9 cellular contexts compared by ENCODE assay signal in genomic region chr16:81623365-81624102, GRCh38.
DNase-seq lines count a peak whose midpoint lies in the region; ATAC-seq, FAIRE-seq and TF ChIP-seq lines count a peak whose summit lies in the region.
"Had no signal": no experiment of that assay in that cellular context is flagged by ENCODE, and none has a peak within 500 bp of the region (broad histone marks: within the 10 kb centered on the region; RNA-seq: fewer than 3 reads in every experiment).

No MANE protein-coding gene starts in this region.

- peak; percentile 71 for TF ChIP-seq CTCF in IMR-90 (conservative IDR thresholded peaks at IDR 0.05; ENCODE audit: low read depth, low read length)
- peak; percentile 33 to 79 (median 73) for TF ChIP-seq CTCF in keratinocyte (optimal IDR thresholded peaks at IDR 0.05 in 1 of 3, IDR thresholded peaks at IDR 0.05 in 1 of 3, conservative IDR thresholded peaks at IDR 0.05 in 1 of 3; ENCODE audit: extremely low read depth in 1 of 3, insufficient read depth in 2 of 3, low read length in 3 of 3)

- no peak overlapping the region for H2BK5ac ChIP-seq in IMR-90 (ENCODE audit: low read depth, low read length, poor library complexity, severe bottlenecking)

- H3K9ac ChIP-seq in IMR-90 (ENCODE audit: low read depth, low read length), result no peak overlapping the region
- H3K9ac ChIP-seq in adipocyte (ENCODE audit: low read length), result no peak overlapping the region
- H3K9ac ChIP-seq in keratinocyte (ENCODE audit: control insufficient read depth, extremely low read depth, insufficient read depth, low read length), result no peak overlapping the region

- H2BK20ac ChIP-seq in IMR-90 (ENCODE audit: low read depth, low read length), result no peak overlapping the region

- H2AFZ ChIP-seq in IMR-90 (replicated peaks; ENCODE audit: low read length, poor library complexity) (no peak overlapping the region), keratinocyte (ENCODE audit: control insufficient read depth, low read length) (no peak overlapping the region)

- H2BK15ac ChIP-seq in IMR-90 (ENCODE audit: low read depth, low read length), result no peak overlapping the region

- no peak overlapping the region for H3K4ac ChIP-seq in IMR-90 (ENCODE audit: low read depth, low read length)

- POLR2A ChIA-PET in IMR-90 (lab: Charles Lee; ENCODE audit: unreplicated experiment), result no interaction called here

- peak; percentile 85 for TF ChIP-seq RAD21 in IMR-90 (IDR thresholded peaks at IDR 0.05; ENCODE audit: low read length)

- H3K4me3 ChIP-seq in IMR-90 (ENCODE audit: insufficient read depth, low read depth, low read length) (no peak overlapping the region), adipocyte (ENCODE audit: low read length) (no peak overlapping the region), keratinocyte (ENCODE audit: control insufficient read depth in 2 of 3, extremely low read depth in 1 of 3, insufficient read depth in 2 of 3, low read depth in 1 of 3, low read length in 3 of 3) (no peak overlapping the region)
- H3K4me3 ChIP-seq: SK-N-MC had no signal

- H3K4me1 ChIP-seq in IMR-90 (ENCODE audit: control insufficient read depth, insufficient read depth, low read length) (peaks cover 6% of the 10 kb centered on the region), adipocyte (ENCODE audit: control insufficient read depth, insufficient read depth, low read length) (peaks cover 16% of the 10 kb centered on the region), keratinocyte (ENCODE audit: control insufficient read depth, extremely low read depth, insufficient read depth, low read length) (peaks cover 52% of the 10 kb centered on the region)

- H3K23ac ChIP-seq in IMR-90 (ENCODE audit: low read depth, low read length), result no peak overlapping the region

- peak overlapping the region; percentile 2; the same call in 1 of the 2 replicates for H2AK5ac ChIP-seq in IMR-90 (ENCODE audit: low read depth, low read length)

- FAIRE-seq in keratinocyte (lab: Jason Lieb, UNC), result peak; percentile 20

- intact Hi-C loops in IMR-90 (cut with micrococcal nuclease), result loop anchor here (1.0 to 2.0 kb wide), 3 partner anchors 74 to 221 kb away; no protein-coding TSS in a partner anchor

- no peak overlapping the region for H4K5ac ChIP-seq in IMR-90 (ENCODE audit: low read depth, low read length)

- dilution Hi-C loops in IMR-90 (cut with HindIII; ENCODE audit: low sequenced_read_pairs, unreplicated experiment) (no loop called here), keratinocyte (cut with MboI; ENCODE audit: extremely low pct_ligation_motif_present, low sequenced_read_pairs) (no loop called here)

- DNase-seq in DMS153 treated with DMSO at 0.1 percent for 48 hours (lab: John Stamatoyannopoulos, UW; ENCODE audit: unreplicated experiment) (peak; percentile 44), IMR-90 (peak; percentile 43), adipocyte (ENCODE audit: low read depth) (peak; percentile 66), keratinocyte (ENCODE audit: low read depth, low spot score) (no peak), NCI-H187 treated with DMSO at 0.1 percent for 48 hours (lab: John Stamatoyannopoulos, UW) (no peak)
- peak in 2 of 3 experiments; percentile 31 to 38 for DNase-seq in stimulated activated CD4-positive, alpha-beta T cell treated with anti-CD3 and anti-CD28 coated beads, TNF-alpha, amount 100 ng/mL, for 4 hours (ENCODE audit: low read depth in 3 of 3)

- no peaks in the 10 kb centered on the region for H3K9me3 ChIP-seq in IMR-90 (ENCODE audit: control insufficient read depth, insufficient read depth, low read length)
- H3K9me3 ChIP-seq in adipocyte (ENCODE audit: control insufficient read depth, low read length), result no peaks in the 10 kb centered on the region
- no peaks in the 10 kb centered on the region for H3K9me3 ChIP-seq in keratinocyte (ENCODE audit: control insufficient read depth, low read depth, low read length)

- no peak overlapping the region for H2AK9ac ChIP-seq in IMR-90 (replicated peaks; ENCODE audit: low read depth, low read length, poor library complexity)

- H3K9me1 ChIP-seq in IMR-90 (ENCODE audit: insufficient read depth, low read length) (peaks cover 14% of the 10 kb centered on the region; the same call in 1 of the 2 replicates), keratinocyte (ENCODE audit: control insufficient read depth, extremely low read depth, insufficient read depth, low read length) (peaks cover 2% of the 10 kb centered on the region)

- H3K27ac ChIP-seq in IMR-90 (ENCODE audit: insufficient read depth, low read length) (no peak overlapping the region), keratinocyte (ENCODE audit: control insufficient read depth, insufficient read depth, low read length) (peak overlapping the region; percentile 52)
- H3K27ac ChIP-seq: SK-N-MC had no signal

- H4K91ac ChIP-seq in IMR-90 (ENCODE audit: insufficient read depth, low read depth, low read length), result no peak overlapping the region; the same call in 1 of the 2 replicates

- H3K14ac ChIP-seq in IMR-90 (replicated peaks; ENCODE audit: low read depth, low read length), result no peak overlapping the region

- H4K20me1 ChIP-seq in IMR-90 (ENCODE audit: insufficient read depth, low read length) (peaks cover 49% of the 10 kb centered on the region; the same call in 1 of the 2 replicates), keratinocyte (ENCODE audit: control insufficient read depth, extremely low read depth, insufficient read depth, low read length) (peaks cover 3% of the 10 kb centered on the region)

- peaks cover 8% of the 10 kb centered on the region for H3K36me3 ChIP-seq in IMR-90 (ENCODE audit: control insufficient read depth, insufficient read depth, low read length)
- H3K36me3 ChIP-seq in adipocyte (ENCODE audit: control insufficient read depth, insufficient read depth, low read length, severe bottlenecking), result no peaks in the 10 kb centered on the region
- H3K36me3 ChIP-seq in keratinocyte (ENCODE audit: control insufficient read depth in 2 of 2, extremely low read depth in 1 of 2, insufficient read depth in 2 of 2, low read length in 2 of 2), result peaks cover 4 to 31% of the 10 kb centered on the region in 2 experiments

- ATAC-seq in IMR-90 (ENCODE audit: low read depth) (peak; percentile 51), SK-N-SH treated with all-trans-retinoic acid at 6 μM for 48 hours (peak; percentile 68), GM19023 (IDR thresholded peaks at IDR 0.05; ENCODE audit: unreplicated experiment) (no peak)

- no TSS peak for BruUV-seq in IMR-90 (replicated peaks; lab: Mats Ljungman, UMichigan)

- in situ Hi-C loops in IMR-90 (cut with MboI; ENCODE audit: low sequenced_read_pairs), result loop anchor here (5.0 kb wide), 1 partner anchor 99 kb away; no protein-coding TSS in a partner anchor

- no peak for TF ChIP-seq POLR2A in IMR-90 (IDR thresholded peaks at IDR 0.05; ENCODE audit: low read depth, low read length)

- H4K8ac ChIP-seq in IMR-90 (ENCODE audit: low read depth in 2 of 2, low read length in 2 of 2), result no peak overlapping the region

- no peak overlapping the region for H3K18ac ChIP-seq in IMR-90 (ENCODE audit: low read depth, low read length)

- H3K4me2 ChIP-seq in IMR-90 (ENCODE audit: low read depth, low read length) (no peak overlapping the region), keratinocyte (ENCODE audit: control insufficient read depth, extremely low read depth, insufficient read depth, low read depth, low read length) (no peak overlapping the region)

- H3K27me3 ChIP-seq in IMR-90 (ENCODE audit: control insufficient read depth, insufficient read depth, low read length) (no peaks in the 10 kb centered on the region), adipocyte (replicated peaks; ENCODE audit: control insufficient read depth, insufficient read depth, low read length) (no peaks in the 10 kb centered on the region), keratinocyte (ENCODE audit: control insufficient read depth, extremely low read depth, insufficient read depth, low read length) (no peaks in the 10 kb centered on the region)

- no peak overlapping the region for H2BK120ac ChIP-seq in IMR-90 (ENCODE audit: low read depth, low read length)

- CTCF ChIA-PET in IMR-90 (lab: Yijun Ruan, JAX), result interaction anchor here (0.6 to 1.9 kb wide), 4 partner anchors 74 to 1722 kb away, joined by 3 to 8 read pairs (median 4); no protein-coding TSS in a partner anchor

- H3K56ac ChIP-seq in IMR-90 (ENCODE audit: extremely low read depth, insufficient read depth, low read length), result no peak overlapping the region

- peaks cover 37% of the 10 kb centered on the region for H3K79me2 ChIP-seq in keratinocyte (ENCODE audit: control insufficient read depth, insufficient read depth, low read length)

- peaks cover 9 to 33% of the 10 kb centered on the region in 2 experiments for H3K79me1 ChIP-seq in IMR-90 (ENCODE audit: low read depth in 1 of 2, low read length in 2 of 2)

- WGBS in IMR-90 (ENCODE audit: extremely low coverage in 2 of 2, insufficient read length in 1 of 2), 2 experiments, result 73% methylated on average over 3 of the region's 5 CpGs; no CpG with 5 or more reads in 1 of the 2 experiments

TF ChIP-seq in IMR-90, 13 proteins besides CTCF, POLR2A, EP300 and RAD21:
- peak; percentile 90 for TF ChIP-seq SMC3 (IDR thresholded peaks at IDR 0.05; ENCODE audit: low read depth, low read length)
- no peak for TF ChIP-seq NFE2L2 (IDR thresholded peaks at IDR 0.05; ENCODE audit: low read depth, low read length)
TF ChIP-seq in IMR-90: peak in this region for 1.

TF ChIP-seq in SK-N-SH treated with all-trans-retinoic acid at 6 μM for 48 hours, 23 proteins besides CTCF, POLR2A, EP300 and RAD21:
- TF ChIP-seq ZNF70 (CRISPR knock-in tag; IDR thresholded peaks at IDR 0.05) (0 out of 2 replicates have a peak, but pooled peaks have one; percentile 25), ZNF8 (CRISPR knock-in tag; IDR thresholded peaks at IDR 0.05) (no peak)

Comparison
In these comparisons a context has a peak if more than half of its experiments do, and no peak if none do; other contexts are left out.
1. DNase-seq: peak in DMS153 treated with DMSO at 0.1 percent for 48 hours (single experiment), IMR-90 (single experiment), adipocyte (single experiment) and stimulated activated CD4-positive, alpha-beta T cell treated with anti-CD3 and anti-CD28 coated beads, TNF-alpha, amount 100 ng/mL, for 4 hours (2 of 3); none in keratinocyte (single experiment) and NCI-H187 treated with DMSO at 0.1 percent for 48 hours (single experiment).